ENCODE assay signal across 16 cellular contexts in genomic region chr6:70758883-70759282, GRCh38.
"Had no signal": no experiment of that assay in that cellular context is flagged by ENCODE, and none has a peak within 500 bp of the region (broad histone marks: within the 10 kb centered on the region; RNA-seq: fewer than 3 reads in every experiment).

No MANE protein-coding gene starts in this region.

- ATAC-seq: heart left ventricle; left lobe of liver; mucosa of descending colon; naive thymus-derived CD8-positive, alpha-beta T cell had no signal

- H3K36me3 ChIP-seq: colonic mucosa, right atrium auricular region had no signal

- H3K4me1 ChIP-seq: colonic mucosa, heart left ventricle, right atrium auricular region had no signal

- H3K4me3 ChIP-seq: colonic mucosa, heart left ventricle, mucosa of descending colon, right atrium auricular region had no signal

- H3K27ac ChIP-seq: colonic mucosa, heart left ventricle, neutrophil, right atrium auricular region had no signal

- FAIRE-seq: small intestine had no signal

- H3K27me3 ChIP-seq: colonic mucosa, heart left ventricle, neutrophil, right atrium auricular region had no signal

- H3K9me3 ChIP-seq: colonic mucosa, heart left ventricle, mucosa of descending colon, neutrophil, right atrium auricular region had no signal

- DNase-seq: colonic mucosa; effector CD4-positive, alpha-beta T cell; foreskin melanocyte; heart left ventricle; islet precursor cell; mammary epithelial cell; mucosa of descending colon; naive thymus-derived CD8-positive, alpha-beta T cell; posterior cingulate gyrus; small intestine; stimulated activated CD4-positive, alpha-beta T cell treated with anti-CD3 and anti-CD28 coated beads, Interleukin-12 subunit alpha, Interleukin-12 subunit beta, amount 100 ng/mL, for 4 hours; stimulated activated naive CD4-positive, alpha-beta T cell treated with Interleukin-2 at 50 U/mL for 16 hours; trophoblast cell had no signal
